In the genomic region with DNA sequence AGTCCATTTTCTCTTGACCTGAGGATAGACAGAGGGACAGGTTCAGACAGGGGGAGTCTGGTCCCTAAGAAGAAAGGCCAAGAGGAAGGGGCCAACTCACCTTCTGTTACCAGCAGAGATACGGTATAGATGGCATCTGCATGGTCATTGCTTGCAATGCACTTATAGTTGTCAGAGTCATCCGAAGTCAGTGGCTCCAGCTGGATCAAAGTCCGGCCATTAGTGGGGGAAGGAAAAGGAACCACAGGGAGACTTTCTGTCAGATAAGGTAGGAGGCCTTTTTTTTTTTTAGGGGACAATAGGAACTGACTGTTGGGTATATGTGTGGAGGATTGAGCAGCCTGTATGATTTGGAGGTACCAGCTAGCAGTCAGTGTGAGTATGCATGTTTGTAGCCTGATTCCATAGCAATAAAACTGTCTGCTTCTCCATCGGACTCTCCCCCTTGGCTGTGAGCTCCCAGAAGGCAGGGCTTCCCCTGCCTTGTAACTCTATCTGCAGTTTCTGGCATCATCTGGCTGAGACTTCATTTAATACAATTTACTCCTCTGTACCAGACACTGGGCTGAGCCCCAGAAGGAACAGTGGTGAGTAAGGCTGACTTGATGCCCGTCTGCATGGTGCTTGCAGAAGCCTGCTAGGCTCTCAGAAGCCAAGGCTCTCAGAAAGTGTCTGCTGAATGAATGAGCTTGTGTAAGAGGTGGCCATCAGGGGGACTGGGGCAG, we compare ENCODE assay signal across 10 cellular contexts. TPM values are rescaled to one million over a fixed set of nuclear protein-coding genes. Genes with fewer than 3 reads are reported as not detected.
DNase-seq lines count a peak whose midpoint lies in the region; ATAC-seq, FAIRE-seq and TF ChIP-seq lines count a peak whose summit lies in the region.
"Had no signal": no experiment of that assay in that cellular context is flagged by ENCODE, and none has a peak within 500 bp of the region (broad histone marks: within the 10 kb centered on the region; RNA-seq: fewer than 3 reads in every experiment).

No MANE protein-coding gene starts in this region.

- no peaks in the 10 kb centered on the region for H3K9me3 ChIP-seq in A549
- H3K9me3 ChIP-seq in H9 (ENCODE audit: control insufficient read depth, low read depth, low read length) = no peaks in the 10 kb centered on the region
- no peaks in the 10 kb centered on the region for H3K9me3 ChIP-seq in astrocyte (ENCODE audit: insufficient read depth, low read depth, low read length)
- H3K9me3 ChIP-seq in upper lobe of right lung = no peaks in the 10 kb centered on the region

- H4K5ac ChIP-seq in H9 (ENCODE audit: insufficient read length, low read depth, low read length) = no peak overlapping the region
- H4K5ac ChIP-seq in mesendoderm (ENCODE audit: low read length) = no peak overlapping the region

- no peaks in the 10 kb centered on the region for H3K36me3 ChIP-seq in astrocyte (ENCODE audit: insufficient read depth, low read length)
- H3K36me3 ChIP-seq in mesendoderm (ENCODE audit: control insufficient read depth, insufficient read depth, low read length) = no peaks in the 10 kb centered on the region
- H3K36me3 ChIP-seq in upper lobe of right lung = no peaks in the 10 kb centered on the region

- no peak for TF ChIP-seq POLR2A in A549 (IDR thresholded peaks at IDR 0.05; ENCODE audit: low read length)

- H3K14ac ChIP-seq in H9 (ENCODE audit: insufficient read depth, low read length) = no peak overlapping the region

- no peak overlapping the region for H2AFZ ChIP-seq in H9 (ENCODE audit: low read length)
- H2AFZ ChIP-seq in astrocyte (ENCODE audit: low read depth, low read length) = peak overlapping the region; percentile 1

- no peak overlapping the region for H3K23ac ChIP-seq in H9 (ENCODE audit: insufficient read length, low read depth, low read length)
- H3K23ac ChIP-seq in mesendoderm (ENCODE audit: low read length) = no peak overlapping the region

- H3K9ac ChIP-seq in H9 (ENCODE audit: extremely low read depth, insufficient read length, low read length) (no peak overlapping the region), astrocyte (ENCODE audit: low read length) (no peak overlapping the region), mesendoderm (ENCODE audit: low read length) (peak overlapping the region; percentile 72)

- TF ChIP-seq RAD21 in A549 (conservative IDR thresholded peaks at IDR 0.05 in 1 of 2, IDR thresholded peaks at IDR 0.05 in 1 of 2) = no peak

- DNase-seq in A549 (ENCODE audit: low read depth in 1 of 2, low spot score in 1 of 2) (no peak), H9 (no peak), astrocyte (ENCODE audit: low read depth) (no peak), mesendoderm (no peak), SW 1271 (lab: John Stamatoyannopoulos, UW) (no peak), D341Med (ENCODE audit: low spot score) (no peak), upper lobe of right lung (no peak), epidermal melanocyte (ENCODE audit: insufficient read length, low spot score) (no peak)

- no peak for TF ChIP-seq EP300 in A549 (IDR thresholded peaks at IDR 0.05)

- no peak for ATAC-seq in A549
- no peak for ATAC-seq in upper lobe of right lung

- H3K4me1 Mint-ChIP-seq in H9 = peaks cover 9 to 16% of the 10 kb centered on the region in 2 experiments
- H3K4me1 Mint-ChIP-seq in astrocyte (ENCODE audit: low read depth, unreplicated experiment) = peaks cover 2% of the 10 kb centered on the region

- H4K8ac ChIP-seq in H9 (replicated peaks; ENCODE audit: insufficient read length, low read depth, low read length) = no peak overlapping the region
- no peak overlapping the region for H4K8ac ChIP-seq in mesendoderm (ENCODE audit: low read depth, low read length)

- H3K4me2 ChIP-seq in A549 (peak overlapping the region; percentile 98), H9 (ENCODE audit: insufficient read depth, insufficient read length, low read length) (peak overlapping the region; percentile 79), astrocyte (ENCODE audit: low read length) (peak overlapping the region; percentile 100), mesendoderm (ENCODE audit: low read length) (no peak overlapping the region)

- no peak overlapping the region for H4K91ac ChIP-seq in H9 (ENCODE audit: insufficient read length, low read depth, low read length)

- no peaks in the 10 kb centered on the region for H4K20me1 ChIP-seq in H9 (ENCODE audit: control insufficient read depth, insufficient read depth, insufficient read length)
- H4K20me1 ChIP-seq in astrocyte (ENCODE audit: insufficient read depth, low read length) = no peaks in the 10 kb centered on the region

- 69% methylated on average over 5 of the region's 5 CpGs for WGBS in A549 (ENCODE audit: missing lambda C conversion rate)
- WGBS in H9 (ENCODE audit: extremely low coverage, insufficient read length, low lambda C conversion rate) = no CpG with 5 or more reads among the region's 5 CpGs
- no CpG with 5 or more reads among the region's 5 CpGs for WGBS in mesendoderm (ENCODE audit: extremely low coverage, insufficient coverage, low lambda C conversion rate)

- no peaks in the 10 kb centered on the region for H3K9me3 Mint-ChIP-seq in H9
- H3K9me3 Mint-ChIP-seq in astrocyte (ENCODE audit: unreplicated experiment) = peaks cover 2% of the 10 kb centered on the region

- POLR2A ChIA-PET in A549 (lab: Yijun Ruan, JAX) = interaction anchor here (2.2 to 2.3 kb wide), 2 partner anchors 86 to 194 kb away, joined by 6 to 9 read pairs; partner anchors contain the start of genes SPTY2D1 and TSG101

- H2AK5ac ChIP-seq in H9 (ENCODE audit: insufficient read length, low read length) = no peak overlapping the region
- no peak overlapping the region for H2AK5ac ChIP-seq in mesendoderm (ENCODE audit: low read length)

- FAIRE-seq in A549 (lab: Jason Lieb, UNC) (no peak), astrocyte (lab: Jason Lieb, UNC) (no peak)
- FAIRE-seq: G401.6 had no signal

- no peaks in the 10 kb centered on the region for H3K4me1 ChIP-seq in A549
- no peaks in the 10 kb centered on the region; the same call in 1 of the 2 replicates for H3K4me1 ChIP-seq in H9 (ENCODE audit: insufficient read depth, low read length)
- no peaks in the 10 kb centered on the region for H3K4me1 ChIP-seq in astrocyte (ENCODE audit: insufficient read depth, low read length)
- no peaks in the 10 kb centered on the region for H3K4me1 ChIP-seq in mesendoderm (ENCODE audit: control insufficient read depth, low read depth, low read length)
- peaks cover 13% of the 10 kb centered on the region for H3K4me1 ChIP-seq in upper lobe of right lung

- CTCF ChIA-PET in A549 (lab: Yijun Ruan, JAX) = interaction anchor here (1.5 to 5.5 kb wide), 5 partner anchors 11 to 55 kb away, joined by 4 to 45 read pairs (median 7); no protein-coding TSS in a partner anchor

- H3K4ac ChIP-seq in H9 (ENCODE audit: low read depth, low read length) = no peak overlapping the region
- no peak overlapping the region for H3K4ac ChIP-seq in mesendoderm (ENCODE audit: low read depth, low read length)

- H3K79me1 ChIP-seq in H9 (ENCODE audit: insufficient read depth, low read depth, low read length, poor library complexity, severe bottlenecking) (no peaks in the 10 kb centered on the region), mesendoderm (ENCODE audit: low read length) (no peaks in the 10 kb centered on the region)

- H2BK12ac ChIP-seq in H9 (ENCODE audit: insufficient read length, low read depth, low read length) = no peak overlapping the region

- H2BK5ac ChIP-seq in H9 (ENCODE audit: insufficient read length, low read length) = no peak overlapping the region
- no peak overlapping the region for H2BK5ac ChIP-seq in mesendoderm (ENCODE audit: low read length)

- no peak overlapping the region for H3K27ac ChIP-seq in A549
- H3K27ac ChIP-seq in H9 (ENCODE audit: insufficient read length, low read depth, low read length) = no peak overlapping the region
- no peak overlapping the region for H3K27ac ChIP-seq in astrocyte (ENCODE audit: low read depth, low read length)
- H3K27ac ChIP-seq in mesendoderm (ENCODE audit: low read depth, low read length) = no peak overlapping the region
- H3K27ac ChIP-seq in upper lobe of right lung = no peak overlapping the region

- H3K4me3 ChIP-seq in A549 = no peak overlapping the region; the same call in 2 of the 3 replicates
- no peak overlapping the region for H3K4me3 ChIP-seq in astrocyte (ENCODE audit: insufficient read depth, low read depth, low read length)
- no peak overlapping the region for H3K4me3 ChIP-seq in mesendoderm (ENCODE audit: low read length)
- H3K4me3 ChIP-seq in upper lobe of right lung = no peak overlapping the region

- H2BK120ac ChIP-seq in H9 (ENCODE audit: low read depth, low read length, poor library complexity, severe bottlenecking) (no peak overlapping the region), mesendoderm (ENCODE audit: low read depth, low read length) (no peak overlapping the region)

- peaks cover 9% of the 10 kb centered on the region for H3K23me2 ChIP-seq in H9 (ENCODE audit: insufficient read length, low read depth, low read length, poor library complexity, severe bottlenecking)

- intact Hi-C loops in upper lobe of right lung (cut with DNase I) = no loop called here

- H3K18ac ChIP-seq in H9 (ENCODE audit: insufficient read length, low read depth, low read length) (no peak overlapping the region), mesendoderm (ENCODE audit: low read length) (no peak overlapping the region)

- H2BK15ac ChIP-seq in H9 (ENCODE audit: low read depth, low read length) (no peak overlapping the region), mesendoderm (replicated peaks; ENCODE audit: low read depth) (no peak overlapping the region)

- H3K27me3 Mint-ChIP-seq in H9 (ENCODE audit: low read depth) (peaks cover 43% of the 10 kb centered on the region), astrocyte (ENCODE audit: low read depth, unreplicated experiment) (peaks cover 43% of the 10 kb centered on the region)

- H2BK20ac ChIP-seq in H9 (ENCODE audit: low read depth, low read length, poor library complexity, severe bottlenecking) = no peak overlapping the region

- no peak overlapping the region for H3T11ph ChIP-seq in H9 (ENCODE audit: low read length)

- H3K27me3 ChIP-seq in H9 (ENCODE audit: insufficient read depth, low read length) (no peaks in the 10 kb centered on the region), astrocyte (ENCODE audit: insufficient read depth, low read length) (peaks cover 3% of the 10 kb centered on the region), mesendoderm (ENCODE audit: insufficient read depth, low read length, poor library complexity) (no peaks in the 10 kb centered on the region), upper lobe of right lung (no peaks in the 10 kb centered on the region)

- TF ChIP-seq CTCF in A549 (IDR thresholded peaks at IDR 0.05) (no peak), H9 (conservative IDR thresholded peaks at IDR 0.05) (no peak), astrocyte (IDR thresholded peaks at IDR 0.05; ENCODE audit: insufficient read depth, low read depth, low read length) (no peak), upper lobe of right lung (IDR thresholded peaks at IDR 0.05) (no peak)

- H3K56ac ChIP-seq in H9 (ENCODE audit: insufficient read length, low read depth, low read length) (no peak overlapping the region), mesendoderm (ENCODE audit: low read length) (peak overlapping the region; percentile 83)

- H3K4me3 Mint-ChIP-seq in H9 (peak overlapping the region; percentile 75 to 91; a peak in 4 of 5 replicates), astrocyte (ENCODE audit: unreplicated experiment) (peak overlapping the region; percentile 56)

- H3K36me3 Mint-ChIP-seq in H9 (ENCODE audit: insufficient read depth in 1 of 3, low read depth in 3 of 3) (no peaks in the 10 kb centered on the region), astrocyte (ENCODE audit: low read depth, unreplicated experiment) (no peaks in the 10 kb centered on the region)

- no peaks in the 10 kb centered on the region for H3K79me2 ChIP-seq in H9 (ENCODE audit: insufficient read depth, low read length)
- no peaks in the 10 kb centered on the region for H3K79me2 ChIP-seq in astrocyte (ENCODE audit: insufficient read depth, low read length)
- no peaks in the 10 kb centered on the region for H3K79me2 ChIP-seq in mesendoderm (ENCODE audit: control insufficient read depth, insufficient read depth, low read length)

- H3K27ac Mint-ChIP-seq in H9 (no peak overlapping the region), astrocyte (ENCODE audit: unreplicated experiment) (no peak overlapping the region)

RNA-seq across cellular contexts. Expression of gene IGSF22, which starts 5.7 kb away (rescaled TPM):
- polyA plus RNA-seq in A549 (2011; rRNA removed) (0.06 TPM in 1 of 2 replicates, not detected in the other), A549 (2017; fragmentation: RNase III; extraction: RNeasy Plus Mini Kit Qiagen cat#74134 plus additional on column Dnase treatment) (0.03 TPM in 2 of 3 replicates, not detected in the other)
- polyA plus RNA-seq in A549 (2012; cell fraction: cytosol; rRNA removed) = not detected in 2 replicates
- polyA plus RNA-seq in A549 (2012; cell fraction: nucleus; rRNA removed) = 0.02 TPM in 1 of 2 replicates, not detected in the other
- polyA minus RNA-seq in A549 (2011; rRNA and poly(A)+ RNA removed) = not detected in 2 replicates
- total RNA-seq in H9 (2021) (0.35 TPM in 1 of 2 replicates, not detected in the other), astrocyte (0.05 TPM in 1 of 2 replicates, not detected in the other), upper lobe of right lung (1.2 TPM)
- polyA plus RNA-seq in mesendoderm (2013, experiment 1 of 2) = 0.07 TPM
- polyA plus RNA-seq in mesendoderm (2013, experiment 2 of 2) = 0.07 TPM
- total RNA-seq: LHCN-M2 had no signal

RNA-seq across cellular contexts. Expression of gene TMEM86A, which starts 21.7 kb away (rescaled TPM):
- polyA plus RNA-seq in A549 (2011; rRNA removed) = 0.10 and 0.16 TPM in 2 replicates
- 0.11 and 0.12 TPM in 2 replicates for polyA plus RNA-seq in A549 (2012; cell fraction: cytosol; rRNA removed)
- polyA plus RNA-seq in A549 (2012; cell fraction: nucleus; rRNA removed) = 0.16 and 0.17 TPM in 2 replicates
- polyA plus RNA-seq in A549 (2017; fragmentation: RNase III; extraction: RNeasy Plus Mini Kit Qiagen cat#74134 plus additional on column Dnase treatment) = 0.21 to 0.41 TPM (median 0.25 TPM) in 3 replicates
- 0.41 and 0.54 TPM in 2 replicates for polyA minus RNA-seq in A549 (2011; rRNA and poly(A)+ RNA removed)
- 2.3 and 3.0 TPM in 2 replicates for total RNA-seq in H9 (2021)
- total RNA-seq in astrocyte = 4.0 and 5.3 TPM in 2 replicates
- polyA plus RNA-seq in mesendoderm (2013, experiment 1 of 2) = 0.58 TPM
- 0.71 TPM for polyA plus RNA-seq in mesendoderm (2013, experiment 2 of 2)
- total RNA-seq in upper lobe of right lung = 6.3 TPM
